8 cellular contexts compared by ENCODE assay signal in genomic region chr9:120710110-120710981, GRCh38. TPM values are rescaled to one million over a fixed set of nuclear protein-coding genes. Genes with fewer than 3 reads are reported as not detected.
A peak's percentile ranks its signal among the peaks of the same experiment; 100 is the strongest.
DNase-seq lines count a peak whose midpoint lies in the region; ATAC-seq and TF ChIP-seq lines count a peak whose summit lies in the region.

No MANE protein-coding gene starts in this region.

- CTCF ChIA-PET in SK-N-SH (lab: Yijun Ruan, JAX) = interaction anchor here (0.6 to 1.4 kb wide), 3 partner anchors 88 to 93 kb away, joined by 4 to 5 read pairs (median 4); no protein-coding TSS in a partner anchor
- CTCF ChIA-PET in GM10248 (lab: Yijun Ruan, JAX) = no interaction called here

- H3K36me3 ChIP-seq in SK-N-SH (replicated peaks in 1 of 2; ENCODE audit: control insufficient read depth in 1 of 2, insufficient read depth in 2 of 2, low read length in 1 of 2) = no peaks in the 10 kb centered on the region
- no peaks in the 10 kb centered on the region for H3K36me3 ChIP-seq in effector memory CD4-positive, alpha-beta T cell (ENCODE audit: control insufficient read depth, insufficient read depth, low read length)

- no peaks in the 10 kb centered on the region for H3K27me3 ChIP-seq in SK-N-SH (ENCODE audit: insufficient read depth)
- H3K27me3 ChIP-seq in effector memory CD4-positive, alpha-beta T cell (replicated peaks; ENCODE audit: control insufficient read depth, insufficient read depth, low read length, poor library complexity, severe bottlenecking) = no peaks in the 10 kb centered on the region

- H3K4me1 ChIP-seq in SK-N-SH (ENCODE audit: control insufficient read depth in 1 of 2, insufficient read depth in 2 of 2, low read depth in 1 of 2, low read length in 1 of 2) = peaks cover 6 to 15% of the 10 kb centered on the region in 2 experiments; a peak in 3 of 4 replicates
- peaks cover 23% of the 10 kb centered on the region for H3K4me1 ChIP-seq in effector memory CD4-positive, alpha-beta T cell (ENCODE audit: control insufficient read depth, insufficient read depth, low read length, poor library complexity, severe bottlenecking)

- no peaks in the 10 kb centered on the region for H3K9me2 ChIP-seq in SK-N-SH

- no peaks in the 10 kb centered on the region for H4K20me1 ChIP-seq in SK-N-SH (ENCODE audit: insufficient read depth)

- H3K9me3 ChIP-seq in SK-N-SH = no peaks in the 10 kb centered on the region
- no peaks in the 10 kb centered on the region for H3K9me3 ChIP-seq in effector memory CD4-positive, alpha-beta T cell (ENCODE audit: control insufficient read depth, low read length)

- no peaks in the 10 kb centered on the region for H3K36me3 Mint-ChIP-seq in stimulated activated naive CD8-positive, alpha-beta T cell treated with anti-CD3 and anti-CD28 coated beads, Interleukin-15, Interleukin-2, amounts not matched to agents 100 ng/mL and 50 ng/mL, for 24 hours (ENCODE audit: low read depth)
- no peaks in the 10 kb centered on the region for H3K36me3 Mint-ChIP-seq in nephron (ENCODE audit: low read depth)

- POLR2A ChIA-PET in SK-N-SH (lab: Yijun Ruan, JAX) = no interaction called here
- POLR2A ChIA-PET in GM10248 (lab: Yijun Ruan, JAX) = interaction anchor here (0.6 to 0.7 kb wide), 2 partner anchors 94 to 217 kb away, joined by 5 to 9 read pairs; no protein-coding TSS in a partner anchor

- H3K4me3 Mint-ChIP-seq in stimulated activated naive CD8-positive, alpha-beta T cell treated with anti-CD3 and anti-CD28 coated beads, Interleukin-15, Interleukin-2, amounts not matched to agents 100 ng/mL and 50 ng/mL, for 24 hours = peak overlapping the region; percentile 77
- peak overlapping the region; percentile 7 to 73 (median 46) for H3K4me3 Mint-ChIP-seq in nephron

- peaks cover 52% of the 10 kb centered on the region for H3K4me1 Mint-ChIP-seq in stimulated activated naive CD8-positive, alpha-beta T cell treated with anti-CD3 and anti-CD28 coated beads, Interleukin-15, Interleukin-2, amounts not matched to agents 100 ng/mL and 50 ng/mL, for 24 hours (ENCODE audit: low read depth)
- peaks cover 36% of the 10 kb centered on the region for H3K4me1 Mint-ChIP-seq in nephron

- H2AFZ ChIP-seq in SK-N-SH (ENCODE audit: low read depth) = peak overlapping the region; percentile 75

- TF ChIP-seq CTCF in SK-N-SH (IDR thresholded peaks at IDR 0.05) (no peak), nephron (IDR thresholded peaks at IDR 0.05; ENCODE audit: unreplicated experiment in 3 of 3) (no peak), GM10248 (IDR thresholded peaks at IDR 0.05; ENCODE audit: control extremely low read depth, extremely low read depth, low read depth, missing control alignments) (no peak)

- H3K27me3 Mint-ChIP-seq in stimulated activated naive CD8-positive, alpha-beta T cell treated with anti-CD3 and anti-CD28 coated beads, Interleukin-15, Interleukin-2, amounts not matched to agents 100 ng/mL and 50 ng/mL, for 24 hours = no peaks in the 10 kb centered on the region
- peaks cover 3% of the 10 kb centered on the region for H3K27me3 Mint-ChIP-seq in nephron (ENCODE audit: low read depth)

- peaks cover 21% of the 10 kb centered on the region for H3F3A ChIP-seq in SK-N-SH (replicated peaks; ENCODE audit: insufficient read depth)

- peak overlapping the region; percentile 96 for H3K4me2 ChIP-seq in SK-N-SH

- peak overlapping the region; percentile 37 for H3K9ac ChIP-seq in SK-N-SH

- peaks cover 37% of the 10 kb centered on the region for H3K79me2 ChIP-seq in SK-N-SH (ENCODE audit: insufficient read depth)

- H3K4me3 ChIP-seq in SK-N-SH (ENCODE audit: low read depth in 2 of 2, low read length in 1 of 2) = peak overlapping the region; percentile 14 to 30; a peak in 3 of 4 replicates
- peak overlapping the region; percentile 2 for H3K4me3 ChIP-seq in effector memory CD4-positive, alpha-beta T cell (ENCODE audit: insufficient read depth, low read depth, low read length, poor library complexity, severe bottlenecking)

- H3K9me3 Mint-ChIP-seq in stimulated activated naive CD8-positive, alpha-beta T cell treated with anti-CD3 and anti-CD28 coated beads, Interleukin-15, Interleukin-2, amounts not matched to agents 100 ng/mL and 50 ng/mL, for 24 hours = no peaks in the 10 kb centered on the region
- no peaks in the 10 kb centered on the region for H3K9me3 Mint-ChIP-seq in nephron

- no peak for TF ChIP-seq RAD21 in SK-N-SH (IDR thresholded peaks at IDR 0.05; ENCODE audit: low read length)

- WGBS in SK-N-SH (ENCODE audit: low lambda C conversion rate) = 59% methylated on average over 10 of the region's 10 CpGs

- DNase-seq in stimulated activated naive CD8-positive, alpha-beta T cell treated with anti-CD3 and anti-CD28 coated beads, Interleukin-15, Interleukin-2, amounts not matched to agents 100 U/mL and 50 U/mL, for 24 hours = no peak
- DNase-seq in SK-N-SH = peak; percentile 39
- peak in 1 of 3 donors; percentile 31 for DNase-seq in effector memory CD4-positive, alpha-beta T cell
- DNase-seq in GM10248 (ENCODE audit: extremely low spot score) = no peak

- peak overlapping the region; percentile 26 to 48; a peak in 3 of 4 replicates for H3K27ac ChIP-seq in SK-N-SH (ENCODE audit: low read depth in 2 of 2, low read length in 1 of 2)
- peak overlapping the region; percentile 52 for H3K27ac ChIP-seq in effector memory CD4-positive, alpha-beta T cell (ENCODE audit: insufficient read depth, low read length, poor library complexity, severe bottlenecking)

- ATAC-seq in stimulated activated naive CD8-positive, alpha-beta T cell treated with anti-CD3 and anti-CD28 coated beads, Interleukin-15, Interleukin-2, amounts not matched to agents 100 U/mL and 50 U/mL, for 24 hours = no peak
- ATAC-seq in GM21529 (IDR thresholded peaks at IDR 0.05; ENCODE audit: unreplicated experiment) (no peak), HG02610 (IDR thresholded peaks at IDR 0.05; ENCODE audit: unreplicated experiment) (no peak)

- no peak for TF ChIP-seq EP300 in SK-N-SH (IDR thresholded peaks at IDR 0.05; ENCODE audit: borderline replicate concordance in 1 of 2, low read depth in 1 of 2, low read length in 1 of 2)

- H3K27ac Mint-ChIP-seq in stimulated activated naive CD8-positive, alpha-beta T cell treated with anti-CD3 and anti-CD28 coated beads, Interleukin-15, Interleukin-2, amounts not matched to agents 100 ng/mL and 50 ng/mL, for 24 hours = peak overlapping the region; percentile 75
- peak overlapping the region in 2 of 3 experiments; percentile 64 to 67 for H3K27ac Mint-ChIP-seq in nephron

TF ChIP-seq in SK-N-SH, 30 proteins besides CTCF, POLR2A, EP300 and RAD21:
- TF ChIP-seq SIN3A (IDR thresholded peaks at IDR 0.05; ENCODE audit: borderline replicate concordance, low read depth, low read length) (no peak), NRF1 (IDR thresholded peaks at IDR 0.05; ENCODE audit: low read depth, low read length) (no peak), RFX5 (IDR thresholded peaks at IDR 0.05; ENCODE audit: low read length) (no peak), GABPA (IDR thresholded peaks at IDR 0.05; ENCODE audit: low read depth) (no peak), POLR2AphosphoS5 (IDR thresholded peaks at IDR 0.05; ENCODE audit: low read depth, low read length) (peak; percentile 49), RCOR1 (IDR thresholded peaks at IDR 0.05; ENCODE audit: low read length) (no peak), TAF1 (IDR thresholded peaks at IDR 0.05; ENCODE audit: borderline replicate concordance, low read depth, low read length) (0 out of 2 replicates have a peak, but pooled peaks have one; percentile 22)
- TF ChIP-seq, protein P1, sequence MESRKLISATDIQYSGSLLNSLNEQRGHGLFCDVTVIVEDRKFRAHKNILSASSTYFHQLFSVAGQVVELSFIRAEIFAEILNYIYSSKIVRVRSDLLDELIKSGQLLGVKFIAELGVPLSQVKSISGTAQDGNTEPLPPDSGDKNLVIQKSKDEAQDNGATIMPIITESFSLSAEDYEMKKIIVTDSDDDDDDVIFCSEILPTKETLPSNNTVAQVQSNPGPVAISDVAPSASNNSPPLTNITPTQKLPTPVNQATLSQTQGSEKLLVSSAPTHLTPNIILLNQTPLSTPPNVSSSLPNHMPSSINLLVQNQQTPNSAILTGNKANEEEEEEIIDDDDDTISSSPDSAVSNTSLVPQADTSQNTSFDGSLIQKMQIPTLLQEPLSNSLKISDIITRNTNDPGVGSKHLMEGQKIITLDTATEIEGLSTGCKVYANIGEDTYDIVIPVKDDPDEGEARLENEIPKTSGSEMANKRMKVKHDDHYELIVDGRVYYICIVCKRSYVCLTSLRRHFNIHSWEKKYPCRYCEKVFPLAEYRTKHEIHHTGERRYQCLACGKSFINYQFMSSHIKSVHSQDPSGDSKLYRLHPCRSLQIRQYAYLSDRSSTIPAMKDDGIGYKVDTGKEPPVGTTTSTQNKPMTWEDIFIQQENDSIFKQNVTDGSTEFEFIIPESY (IDR thresholded peaks at IDR 0.05; ENCODE audit: borderline replicate concordance, low read depth) = no peak

RNA-seq across cellular contexts. Expression of gene MEGF9, which starts 3.9 kb away (rescaled TPM):
- 1.8 and 2.2 TPM in 2 replicates for polyA plus RNA-seq in SK-N-SH (2012; rRNA removed)
- polyA plus RNA-seq in SK-N-SH (2012; cell fraction: cytosol; rRNA removed) = 3.1 and 3.3 TPM in 2 replicates
- polyA plus RNA-seq in SK-N-SH (2012; cell fraction: nucleus; rRNA removed) = 1.00 and 1.5 TPM in 2 replicates
